1 cellular context compared by ENCODE assay signal in genomic region chr12:49627752-49628360, GRCh38.
TF ChIP-seq lines count a peak whose summit lies in the region.

No MANE protein-coding gene starts in this region.

TF ChIP-seq in SK-N-SH, 30 proteins besides CTCF, POLR2A, EP300 and RAD21 (continued from another document):
- TF ChIP-seq JUND (IDR thresholded peaks at IDR 0.05): peak; percentile 64
